Comparison of ENCODE assay signal across 9 cellular contexts in the genomic region with DNA sequence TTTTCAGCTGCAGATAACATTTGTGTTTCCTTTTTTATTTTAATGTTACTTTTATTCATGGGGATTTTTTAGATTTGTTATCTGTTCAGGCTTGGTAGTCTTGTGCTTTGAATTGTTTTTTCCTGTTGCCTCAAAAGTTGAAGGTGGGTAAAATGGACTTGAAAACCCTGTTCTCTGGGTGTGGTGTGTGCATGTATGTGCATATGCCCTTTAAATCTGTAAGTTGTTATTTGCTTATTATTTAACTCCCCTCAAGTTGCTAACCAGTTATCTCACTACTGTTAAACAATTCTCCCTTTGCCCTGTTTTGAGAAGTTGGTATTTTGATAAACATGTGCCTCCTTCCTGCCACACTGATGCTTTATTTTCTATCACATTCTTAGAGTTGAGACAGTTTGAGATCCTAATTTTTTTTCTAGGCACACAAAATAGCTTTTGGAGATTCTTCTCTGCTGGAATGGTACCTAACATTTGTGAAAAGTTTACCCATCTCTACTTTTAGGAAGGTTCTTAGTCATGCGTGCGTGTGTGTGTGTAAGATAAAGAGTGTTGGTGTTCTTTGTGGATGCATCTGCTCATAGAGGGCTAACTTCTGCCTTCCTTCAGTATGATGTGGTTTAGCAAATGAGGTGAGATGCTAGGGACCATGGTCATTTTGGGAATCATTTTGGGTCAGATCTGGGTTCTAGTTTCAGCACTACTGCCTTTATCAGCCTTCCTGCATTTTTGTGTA. TPM values are rescaled to one million over a fixed set of nuclear protein-coding genes. Genes with fewer than 3 reads are reported as not detected.
DNase-seq lines count a peak whose midpoint lies in the region; ATAC-seq and TF ChIP-seq lines count a peak whose summit lies in the region.
"Had no signal": no experiment of that assay in that cellular context is flagged by ENCODE, and none has a peak within 500 bp of the region (broad histone marks: within the 10 kb centered on the region; RNA-seq: fewer than 3 reads in every experiment).

No MANE protein-coding gene starts in this region.

- H3K36me3 ChIP-seq in CD8-positive, alpha-beta T cell (ENCODE audit: insufficient read depth, low read length): peaks cover 6% of the 10 kb centered on the region
- H3K36me3 ChIP-seq in OCI-LY1 (ENCODE audit: insufficient read depth, low read length): peaks cover 14% of the 10 kb centered on the region; the same call in 1 of the 2 replicates
- no peaks in the 10 kb centered on the region for H3K36me3 ChIP-seq in osteoblast (ENCODE audit: insufficient read depth, low read length)

- H3K27me3 Mint-ChIP-seq in CD8-positive, alpha-beta T cell (ENCODE audit: low read depth): no peaks in the 10 kb centered on the region
- no peaks in the 10 kb centered on the region for H3K27me3 Mint-ChIP-seq in brain
- peaks cover 13% of the 10 kb centered on the region for H3K27me3 Mint-ChIP-seq in endothelial cell (ENCODE audit: unreplicated experiment)

- peaks cover 48% of the 10 kb centered on the region for H3K36me3 Mint-ChIP-seq in CD8-positive, alpha-beta T cell
- peaks cover 60% of the 10 kb centered on the region for H3K36me3 Mint-ChIP-seq in brain
- H3K36me3 Mint-ChIP-seq in endothelial cell (ENCODE audit: low read depth, unreplicated experiment): peaks cover 17% of the 10 kb centered on the region

- H3K27ac Mint-ChIP-seq in CD8-positive, alpha-beta T cell: peak overlapping the region; percentile 92
- peak overlapping the region in 3 of 5 experiments; percentile 2 to 43 (median 18) for H3K27ac Mint-ChIP-seq in brain
- no peak overlapping the region for H3K27ac Mint-ChIP-seq in endothelial cell (ENCODE audit: unreplicated experiment)

- H3K27me3 ChIP-seq in CD8-positive, alpha-beta T cell (ENCODE audit: insufficient read depth, low read length): no peaks in the 10 kb centered on the region
- no peaks in the 10 kb centered on the region for H3K27me3 ChIP-seq in OCI-LY1 (ENCODE audit: insufficient read depth, low read length)
- no peaks in the 10 kb centered on the region for H3K27me3 ChIP-seq in osteoblast (ENCODE audit: insufficient read depth, low read length)

- H4K20me1 ChIP-seq in OCI-LY1 (ENCODE audit: insufficient read depth, low read length) (no peaks in the 10 kb centered on the region), osteoblast (ENCODE audit: insufficient read depth, low read length) (peaks cover 28% of the 10 kb centered on the region)

- no peak overlapping the region for H3K4me2 ChIP-seq in OCI-LY1 (ENCODE audit: low read length)
- H3K4me2 ChIP-seq in osteoblast (ENCODE audit: insufficient read depth, low read length): no peak overlapping the region

- H3K4me1 ChIP-seq in CD8-positive, alpha-beta T cell (ENCODE audit: insufficient read depth, low read length): peaks cover 84% of the 10 kb centered on the region
- H3K4me1 ChIP-seq in OCI-LY1 (ENCODE audit: insufficient read depth, low read length, severe bottlenecking) (peaks cover 35% of the 10 kb centered on the region), osteoblast (ENCODE audit: insufficient read depth, low read length) (peaks cover 4% of the 10 kb centered on the region)

- H3K79me2 ChIP-seq in OCI-LY1 (ENCODE audit: insufficient read depth, low read length) (peaks cover 34% of the 10 kb centered on the region), osteoblast (ENCODE audit: insufficient read depth, low read length) (peaks cover 71% of the 10 kb centered on the region)

- peak overlapping the region; percentile 23 for H3K27ac ChIP-seq in CD8-positive, alpha-beta T cell (ENCODE audit: low read depth, low read length)
- peak overlapping the region; percentile 12 for H3K27ac ChIP-seq in OCI-LY1 (ENCODE audit: low read depth, low read length, poor library complexity, severe bottlenecking)
- no peak overlapping the region for H3K27ac ChIP-seq in osteoblast (ENCODE audit: low read depth, low read length)

- H3K9me2 ChIP-seq in OCI-LY1 (ENCODE audit: low read depth, low read length): no peaks in the 10 kb centered on the region

- H2AFZ ChIP-seq in OCI-LY1 (ENCODE audit: low read length): no peak overlapping the region
- no peak overlapping the region for H2AFZ ChIP-seq in osteoblast (ENCODE audit: low read length)

- no peak for DNase-seq in CD8-positive, alpha-beta T cell
- peak; percentile 21 for DNase-seq in osteoblast (ENCODE audit: insufficient read length, low spot score, missing footprints)
- DNase-seq in Ammon's horn (ENCODE audit: low spot score): no peak
- no peak for DNase-seq in endothelial cell (ENCODE audit: low spot score)
- DNase-seq: SW 1271 had no signal

- H3K9me3 ChIP-seq in CD8-positive, alpha-beta T cell (ENCODE audit: low read length): no peaks in the 10 kb centered on the region
- H3K9me3 ChIP-seq in OCI-LY1 (ENCODE audit: low read length) (no peaks in the 10 kb centered on the region), osteoblast (ENCODE audit: low read depth, low read length) (no peaks in the 10 kb centered on the region)

- CTCF ChIA-PET in CD8-positive, alpha-beta T cell (lab: Charles Lee): interaction anchor here (5.2 to 14.7 kb wide), 3 partner anchors 17 to 40 kb away, joined by 32 to 227 read pairs (median 137); no protein-coding TSS in a partner anchor

- H3K9me3 Mint-ChIP-seq in CD8-positive, alpha-beta T cell: no peaks in the 10 kb centered on the region
- H3K9me3 Mint-ChIP-seq in brain (peaks cover 3 to 13% (median 10%) of the 10 kb centered on the region in 5 experiments), endothelial cell (ENCODE audit: unreplicated experiment) (no peaks in the 10 kb centered on the region)

- H3F3A ChIP-seq in OCI-LY1 (ENCODE audit: insufficient read depth, low read length): no peaks in the 10 kb centered on the region

- intact Hi-C loops in CD8-positive, alpha-beta T cell (cut with DNase I, micrococcal nuclease): loop anchor here (1.0 to 5.0 kb wide), 2 partner anchors 14 to 33 kb away; a partner anchor contains a TSS

- H3K9ac ChIP-seq in OCI-LY1 (ENCODE audit: low read length): no peak overlapping the region

- peak overlapping the region; percentile 77 for H3K4me3 Mint-ChIP-seq in CD8-positive, alpha-beta T cell
- H3K4me3 Mint-ChIP-seq in brain (no peak overlapping the region), endothelial cell (ENCODE audit: unreplicated experiment) (no peak overlapping the region)

- H3K4me3 ChIP-seq in CD8-positive, alpha-beta T cell (ENCODE audit: low read depth, low read length): peak overlapping the region; percentile 16
- H3K4me3 ChIP-seq in OCI-LY1 (ENCODE audit: low read depth, low read length, poor library complexity, severe bottlenecking) (no peak overlapping the region), osteoblast (ENCODE audit: insufficient read depth, low read length) (no peak overlapping the region)

- peaks cover 93% of the 10 kb centered on the region for H3K4me1 Mint-ChIP-seq in CD8-positive, alpha-beta T cell (ENCODE audit: low read depth)
- H3K4me1 Mint-ChIP-seq in brain: peaks cover 49% of the 10 kb centered on the region
- H3K4me1 Mint-ChIP-seq in endothelial cell (ENCODE audit: unreplicated experiment): peaks cover 42% of the 10 kb centered on the region

- no peak for TF ChIP-seq CTCF in CD8-positive, alpha-beta T cell (IDR thresholded peaks at IDR 0.05)
- TF ChIP-seq CTCF in OCI-LY1 (IDR thresholded peaks at IDR 0.05; ENCODE audit: low read length) (no peak), brain (conservative IDR thresholded peaks at IDR 0.05) (no peak), osteoblast (IDR thresholded peaks at IDR 0.05; ENCODE audit: extremely low read depth, low read depth, low read length) (no peak), endothelial cell (IDR thresholded peaks at IDR 0.05; ENCODE audit: unreplicated experiment) (no peak)

- peak; percentile 9 for ATAC-seq in CD8-positive, alpha-beta T cell
- ATAC-seq in HG02571 (IDR thresholded peaks at IDR 0.05; ENCODE audit: unreplicated experiment): no peak
- no peak for ATAC-seq in HG03342 (IDR thresholded peaks at IDR 0.05; ENCODE audit: unreplicated experiment)

- POLR2A ChIA-PET in CD8-positive, alpha-beta T cell (lab: Charles Lee): interaction anchor here (0.9 to 11.0 kb wide), 6 partner anchors 9 to 46 kb away, joined by 3 to 122 read pairs (median 39); no protein-coding TSS in a partner anchor

RNA-seq across cellular contexts. Expression of a gene that starts 30.7 kb away (rescaled TPM):
- total RNA-seq in CD8-positive, alpha-beta T cell: 10 to 100 TPM; 63.9 to 66.1 TPM
- 70.4 TPM for polyA plus RNA-seq in brain (ENCODE audit: insufficient read depth, low read depth, low replicate concordance)
- total RNA-seq in osteoblast (19.2 and 23.9 TPM in 2 replicates), endothelial cell (ENCODE audit: unreplicated experiment) (147 TPM)

RNA-seq across cellular contexts. Expression of a gene that starts 52.9 kb away (rescaled TPM):
- under 1 TPM in 1 of 2 experiments, not detected in 1; 0.36 TPM for total RNA-seq in CD8-positive, alpha-beta T cell
- polyA plus RNA-seq in brain (ENCODE audit: insufficient read depth, low read depth, low replicate concordance): not detected
- under 0.01 TPM in 1 of 2 replicates, not detected in the other for total RNA-seq in osteoblast
- 0.23 TPM for total RNA-seq in endothelial cell (ENCODE audit: unreplicated experiment)
